Comparison of ENCODE assay signal across 1 cellular context in genomic region chr10:73405556-73405955, GRCh38.
TF ChIP-seq lines count a peak whose summit lies in the region.

No MANE protein-coding gene starts in this region.

TF ChIP-seq in GM12878, 131 proteins besides CTCF, POLR2A, EP300 and RAD21:
- no peak for TF ChIP-seq E2F8 (IDR thresholded peaks at IDR 0.05; ENCODE audit: low read depth, partially characterized antibody)
- no peak for TF ChIP-seq ZNF207 (IDR thresholded peaks at IDR 0.05; ENCODE audit: borderline replicate concordance)
- TF ChIP-seq ZBED1 (IDR thresholded peaks at IDR 0.05; ENCODE audit: borderline replicate concordance), result no peak
- no peak for TF ChIP-seq NKRF (conservative IDR thresholded peaks at IDR 0.05)
- no peak for TF ChIP-seq IKZF2 (IDR thresholded peaks at IDR 0.05)
- TF ChIP-seq USF1 (IDR thresholded peaks at IDR 0.05; ENCODE audit: borderline replicate concordance, extremely low read length, insufficient read depth, low read depth, low read length), result no peak
- no peak for TF ChIP-seq ZBTB4 (CRISPR knock-in tag; IDR thresholded peaks at IDR 0.05)
- no peak for TF ChIP-seq BACH1 (IDR thresholded peaks at IDR 0.05; ENCODE audit: borderline replicate concordance)
- TF ChIP-seq SIX5 (IDR thresholded peaks at IDR 0.05; ENCODE audit: low read depth, low read length, severe bottlenecking), result no peak
- TF ChIP-seq GATAD2B (conservative IDR thresholded peaks at IDR 0.05; ENCODE audit: low read depth), result no peak
- TF ChIP-seq RAD51 (IDR thresholded peaks at IDR 0.05), result no peak
- no peak for TF ChIP-seq E2F4 (IDR thresholded peaks at IDR 0.05; ENCODE audit: low read depth, low read length)
- TF ChIP-seq TCF7 (IDR thresholded peaks at IDR 0.05; ENCODE audit: borderline replicate concordance), result no peak
- no peak for TF ChIP-seq MEF2A (IDR thresholded peaks at IDR 0.05; ENCODE audit: insufficient read depth, low read depth, low read length)
- TF ChIP-seq KLF5 (IDR thresholded peaks at IDR 0.05; ENCODE audit: partially characterized antibody), result no peak
